ENCODE assay signal across 8 cellular contexts in the genomic region with DNA sequence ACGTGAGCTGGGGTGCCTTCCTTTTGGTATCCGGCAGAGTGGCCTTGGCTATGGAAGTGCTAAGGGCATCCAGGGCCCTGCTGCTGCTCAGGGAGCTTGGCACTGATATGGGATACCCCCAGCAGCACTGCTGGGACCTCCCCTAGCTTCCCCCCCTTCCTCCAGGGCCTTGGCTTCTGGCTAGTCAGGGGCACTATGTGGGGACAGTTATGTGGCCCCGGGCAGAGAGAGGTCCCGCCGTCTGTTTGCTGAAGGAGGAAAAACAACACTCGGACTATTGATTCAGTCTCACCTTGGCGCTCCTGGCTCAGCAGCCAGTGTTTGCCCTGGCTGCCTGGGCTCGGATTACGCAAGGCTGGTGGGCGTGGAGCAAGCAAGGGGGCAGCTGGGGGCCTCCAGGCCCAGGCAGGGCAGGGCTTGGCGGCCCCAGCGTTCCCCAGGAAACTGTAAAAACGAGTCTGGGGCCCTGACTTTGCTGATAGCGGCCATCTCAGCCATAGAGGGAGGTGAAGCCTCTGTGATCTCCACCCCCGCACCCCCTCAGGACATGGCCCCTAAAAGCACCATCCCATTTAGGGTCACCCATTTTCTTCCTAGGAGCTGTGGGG. TPM values are rescaled to one million over a fixed set of nuclear protein-coding genes. Genes with fewer than 3 reads are reported as not detected.
DNase-seq lines count a peak whose midpoint lies in the region; ATAC-seq and TF ChIP-seq lines count a peak whose summit lies in the region.

No MANE protein-coding gene starts in this region.

- peak overlapping the region; percentile 7 for H3K4me2 ChIP-seq in GM23248 (ENCODE audit: unreplicated experiment)
- H3K4me2 ChIP-seq in parathyroid adenoma (ENCODE audit: low read length) = peak overlapping the region; percentile 12

- H3K4me1 ChIP-seq in GM23248 (ENCODE audit: insufficient read depth) (peaks cover 35% of the 10 kb centered on the region), parathyroid adenoma (peaks cover 13% of the 10 kb centered on the region)

- 74 to 79% methylated on average over 13 to 15 of the region's 15 CpGs for WGBS in GM23248 (ENCODE audit: low coverage in 1 of 2, low lambda C conversion rate in 2 of 2, missing lambda C conversion rate in 2 of 2), 2 experiments

- H3K9me3 ChIP-seq in GM23248 (ENCODE audit: low read depth) (no peaks in the 10 kb centered on the region), parathyroid adenoma (ENCODE audit: control insufficient read depth, low read length) (no peaks in the 10 kb centered on the region)

- H2AFZ ChIP-seq in GM23248 (no peak overlapping the region), parathyroid adenoma (no peak overlapping the region)

- peaks cover 22% of the 10 kb centered on the region for H3F3A ChIP-seq in GM23248 (ENCODE audit: insufficient read depth)

- H3K27ac Mint-ChIP-seq in dendritic cell treated with granulocyte-macrophage colony-stimulating factor and Interleukin-4, amounts not matched to agents 40 ng/mL and 50 ng/mL, for 4 days = peak overlapping the region; percentile 67

- in situ Hi-C loops in GM23248 (cut with MboI) = no loop called here

- intact Hi-C loops in dendritic cell treated with granulocyte-macrophage colony-stimulating factor and Interleukin-4, amounts not matched to agents 40 ng/mL and 50 ng/mL, for 4 days (cut with micrococcal nuclease) = loop anchor here (5.0 kb wide), 1 partner anchor 37 kb away; no protein-coding TSS in a partner anchor

- peak overlapping the region; percentile 91; the same call in 1 of the 2 replicates for H3K9ac ChIP-seq in GM23248
- no peak overlapping the region for H3K9ac ChIP-seq in parathyroid adenoma

- H3K36me3 ChIP-seq in GM23248 (ENCODE audit: low read depth) = peaks cover 5% of the 10 kb centered on the region; the same call in 1 of the 2 replicates
- H3K36me3 ChIP-seq in parathyroid adenoma (ENCODE audit: control insufficient read depth, insufficient read depth, low read length) = no peaks in the 10 kb centered on the region

- peaks cover 87% of the 10 kb centered on the region for H3K36me3 Mint-ChIP-seq in dendritic cell treated with granulocyte-macrophage colony-stimulating factor and Interleukin-4, amounts not matched to agents 40 ng/mL and 50 ng/mL, for 4 days (ENCODE audit: low read depth)

- H3K27ac ChIP-seq in GM23248 (no peak overlapping the region), parathyroid adenoma (no peak overlapping the region)

- peaks cover 78% of the 10 kb centered on the region for H3K4me1 Mint-ChIP-seq in dendritic cell treated with granulocyte-macrophage colony-stimulating factor and Interleukin-4, amounts not matched to agents 40 ng/mL and 50 ng/mL, for 4 days (ENCODE audit: low read depth)

- H3K27me3 ChIP-seq in GM23248 (replicated peaks; ENCODE audit: insufficient read depth) (no peaks in the 10 kb centered on the region), parathyroid adenoma (ENCODE audit: control insufficient read depth, insufficient read depth, low read length) (no peaks in the 10 kb centered on the region)

- no peak overlapping the region for H3K4me3 ChIP-seq in GM23248
- no peak overlapping the region for H3K4me3 ChIP-seq in parathyroid adenoma (ENCODE audit: low read depth, low read length)

- H3K79me2 ChIP-seq in GM23248 (ENCODE audit: insufficient read depth) = peaks cover 62% of the 10 kb centered on the region
- H3K79me2 ChIP-seq in parathyroid adenoma = no peaks in the 10 kb centered on the region

- no peak for TF ChIP-seq CTCF in parathyroid adenoma (IDR thresholded peaks at IDR 0.05)

- DNase-seq in GM23248 (peak; percentile 33), NCI-H510A treated with DMSO at 0.1 percent for 48 hours (lab: John Stamatoyannopoulos, UW) (peak; percentile 90), GDM1 (lab: John Stamatoyannopoulos, UW) (no peak), AG08395 (ENCODE audit: low spot score) (no peak)

- H3K9me2 ChIP-seq in GM23248 (ENCODE audit: insufficient read depth) = no peaks in the 10 kb centered on the region

- H3K4me3 Mint-ChIP-seq in dendritic cell treated with granulocyte-macrophage colony-stimulating factor and Interleukin-4, amounts not matched to agents 40 ng/mL and 50 ng/mL, for 4 days = peak overlapping the region; percentile 84

- ATAC-seq in GM18498 (IDR thresholded peaks at IDR 0.05; ENCODE audit: unreplicated experiment) (no peak), HG03432 (IDR thresholded peaks at IDR 0.05; ENCODE audit: unreplicated experiment) (no peak)

- no peaks in the 10 kb centered on the region for H3K9me3 Mint-ChIP-seq in dendritic cell treated with granulocyte-macrophage colony-stimulating factor and Interleukin-4, amounts not matched to agents 40 ng/mL and 50 ng/mL, for 4 days

- no peaks in the 10 kb centered on the region for H4K20me1 ChIP-seq in GM23248 (ENCODE audit: insufficient read depth)

- no peaks in the 10 kb centered on the region for H3K27me3 Mint-ChIP-seq in dendritic cell treated with granulocyte-macrophage colony-stimulating factor and Interleukin-4, amounts not matched to agents 40 ng/mL and 50 ng/mL, for 4 days

RNA-seq across cellular contexts. Expression of a gene that starts 5.7 kb away (rescaled TPM):
- 48.1 and 50.8 TPM in 2 replicates for total RNA-seq in GM23248 (2014; rRNA removed; shearing (Covaris generic))
- 13.0 and 13.9 TPM in 2 replicates for polyA plus RNA-seq in GM23248 (2016; fragmentation: Nextera tagmentation; extraction: Ambion mirVana)

RNA-seq across cellular contexts. Expression of a gene that starts 10.2 kb away (rescaled TPM):
- total RNA-seq in GM23248 (2014; rRNA removed; shearing (Covaris generic)) = 3.5 and 7.5 TPM in 2 replicates
- 3.5 and 3.6 TPM in 2 replicates for polyA plus RNA-seq in GM23248 (2016; fragmentation: Nextera tagmentation; extraction: Ambion mirVana)

RNA-seq across cellular contexts. Expression of a gene that starts 29.0 kb away (rescaled TPM):
- 5.9 and 7.7 TPM in 2 replicates for total RNA-seq in GM23248 (2014; rRNA removed; shearing (Covaris generic))
- 4.3 and 5.1 TPM in 2 replicates for polyA plus RNA-seq in GM23248 (2016; fragmentation: Nextera tagmentation; extraction: Ambion mirVana)

RNA-seq across cellular contexts. Expression of a gene that starts 58.2 kb away (rescaled TPM):
- total RNA-seq in GM23248 (2014; rRNA removed; shearing (Covaris generic)) = 9.7 and 17.3 TPM in 2 replicates
- polyA plus RNA-seq in GM23248 (2016; fragmentation: Nextera tagmentation; extraction: Ambion mirVana) = 11.1 and 13.5 TPM in 2 replicates

Comparison
In these comparisons a context has a peak if more than half of its experiments do, and no peak if none do; other contexts are left out.
1. DNase-seq: peak in GM23248 (single experiment) and NCI-H510A treated with DMSO at 0.1 percent for 48 hours (single experiment); none in GDM1 (single experiment) and AG08395 (single experiment).